ENCODE assay signal across 17 cellular contexts in genomic region chr10:27207350-27207749, GRCh38.
"Had no signal": no experiment of that assay in that cellular context is flagged by ENCODE, and none has a peak within 500 bp of the region (broad histone marks: within the 10 kb centered on the region; RNA-seq: fewer than 3 reads in every experiment).

No MANE protein-coding gene starts in this region.

- ATAC-seq: heart left ventricle; naive thymus-derived CD4-positive, alpha-beta T cell; right lobe of liver; stimulated activated memory B cell treated with anti-CD40 and anti-IgM and Interleukin-4, amounts not matched to agents 10 μg/mL and 1 μg/mL and 100 μg/mL, for 72 hours had no signal

- H3K36me3 ChIP-seq: prostate gland, uterus had no signal

- H3K27me3 ChIP-seq: esophagus squamous epithelium, heart left ventricle, right lobe of liver, tibial artery, upper lobe of left lung, uterus had no signal

- H3K4me3 ChIP-seq: esophagus squamous epithelium, heart left ventricle, prostate gland, right lobe of liver, tibial artery, upper lobe of left lung, uterus had no signal

- H3K27ac ChIP-seq: esophagus squamous epithelium, heart left ventricle, parathyroid adenoma, prostate gland, right lobe of liver, tibial artery, upper lobe of left lung, uterus had no signal

- DNase-seq: dermis blood vessel endothelial cell; esophagus squamous epithelium; foreskin melanocyte; heart left ventricle; hippocampal formation; kidney glomerular epithelial cell; mesendoderm; naive thymus-derived CD4-positive, alpha-beta T cell; nephron progenitor cell; right lobe of liver; stimulated activated CD4-positive, alpha-beta T cell treated with anti-CD3 and anti-CD28 coated beads, Interleukin-4, amount 100 ng/mL, for 24 hours; tibial artery; upper lobe of left lung; uterus had no signal

- H3K9me3 ChIP-seq: esophagus squamous epithelium, heart left ventricle, prostate gland, right lobe of liver, tibial artery, upper lobe of left lung, uterus had no signal

- H3K4me1 ChIP-seq: esophagus squamous epithelium, heart left ventricle, parathyroid adenoma, prostate gland, right lobe of liver, tibial artery, upper lobe of left lung, uterus had no signal
